1 cellular context compared by ENCODE assay signal in genomic region chr15:89423981-89424380, GRCh38.
TF ChIP-seq lines count a peak whose summit lies in the region.

No MANE protein-coding gene starts in this region.

TF ChIP-seq in WTC11, 78 proteins besides CTCF, POLR2A, EP300 and RAD21 (continued from another document):
- no peak for TF ChIP-seq PRDM15 (CRISPR knock-in tag; IDR thresholded peaks at IDR 0.05)
- no peak for TF ChIP-seq TEAD1 (CRISPR knock-in tag; IDR thresholded peaks at IDR 0.05)
